Comparison of ENCODE assay signal across 14 cellular contexts in the genomic region with DNA sequence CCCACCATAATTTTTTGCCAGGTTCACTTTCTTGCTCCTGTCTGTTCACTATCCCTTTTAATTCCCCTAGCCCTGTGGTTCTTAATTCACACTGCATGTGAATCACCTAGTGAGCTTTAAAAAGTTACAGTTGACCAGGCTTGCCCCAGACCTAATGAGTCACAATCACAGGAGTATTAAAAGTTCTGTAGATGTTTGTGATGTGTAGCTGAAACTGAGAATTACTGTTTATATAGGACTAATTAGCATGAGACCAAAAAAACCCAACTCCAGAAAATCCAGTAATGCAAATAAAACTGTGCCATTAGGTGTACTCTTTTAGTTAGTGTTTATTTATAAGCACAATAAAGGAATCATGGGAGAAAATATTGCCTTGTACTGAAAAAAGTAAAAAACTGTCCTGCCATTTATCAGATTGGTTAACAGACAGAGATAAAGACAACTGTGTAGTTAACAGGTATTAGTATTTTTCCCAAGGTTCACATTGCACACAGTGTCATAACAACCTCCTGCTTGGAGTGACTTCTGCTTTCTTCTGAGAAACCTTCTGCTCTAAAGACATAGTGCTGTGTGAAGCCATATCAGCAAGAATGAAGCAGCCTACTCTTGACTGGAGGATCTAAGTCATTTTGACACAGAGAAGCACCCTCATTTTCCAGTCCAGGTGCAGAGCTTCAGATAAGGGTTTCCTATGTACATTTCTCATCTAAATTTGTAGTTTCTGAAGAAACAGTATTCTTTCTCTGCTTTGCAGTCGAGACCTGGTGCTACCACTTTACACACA. TPM values are rescaled to one million over a fixed set of nuclear protein-coding genes. Genes with fewer than 3 reads are reported as not detected.
A peak's percentile ranks its signal among the peaks of the same experiment; 100 is the strongest.
DNase-seq lines count a peak whose midpoint lies in the region; ATAC-seq and TF ChIP-seq lines count a peak whose summit lies in the region.
"Had no signal": no experiment of that assay in that cellular context is flagged by ENCODE, and none has a peak within 500 bp of the region (broad histone marks: within the 10 kb centered on the region; RNA-seq: fewer than 3 reads in every experiment).

No MANE protein-coding gene starts in this region.

- H3K4me3 Mint-ChIP-seq in progenitor cell of endocrine pancreas (ENCODE audit: low read depth): no peak overlapping the region
- H3K4me3 Mint-ChIP-seq: naive B cell had no signal

- TF ChIP-seq CTCF in progenitor cell of endocrine pancreas (IDR thresholded peaks at IDR 0.05; ENCODE audit: unreplicated experiment): no peak

- no peak for ATAC-seq in HG03442 (IDR thresholded peaks at IDR 0.05; ENCODE audit: unreplicated experiment)

- H3K27me3 Mint-ChIP-seq in progenitor cell of endocrine pancreas: no peaks in the 10 kb centered on the region
- H3K27me3 Mint-ChIP-seq: naive B cell had no signal

- DNase-seq in NOMO-1 treated with DMSO at 0.1 percent for 48 hours (lab: John Stamatoyannopoulos, UW; ENCODE audit: unreplicated experiment) (peak; percentile 54), NOMO-1 treated with dmso at 0.1 percent for 144 hours (lab: John Stamatoyannopoulos, UW; ENCODE audit: unreplicated experiment) (no peak), OCI-M2 (lab: John Stamatoyannopoulos, UW; ENCODE audit: unreplicated experiment) (peak; percentile 57), epithelial cell of prostate (ENCODE audit: low read depth, low spot score) (peak; percentile 61), progenitor cell of endocrine pancreas (ENCODE audit: low spot score, unreplicated experiment) (no peak), superior temporal gyrus (ENCODE audit: extremely low spot score) (no peak), RPMI8226 (no peak)
- DNase-seq: activated T-cell treated with anti-CD3 and anti-CD28 coated beads, Interleukin-2, amount 50 U/mL, for 48 hours; naive B cell; Peyer's patch; tibial artery had no signal

- no peak overlapping the region for H3K27ac ChIP-seq in epithelial cell of prostate
- H3K27ac ChIP-seq: 22Rv1, Peyer's patch, tibial artery, VCaP had no signal

- H3K4me1 Mint-ChIP-seq in progenitor cell of endocrine pancreas (ENCODE audit: low read depth): peaks cover 2% of the 10 kb centered on the region

- no peaks in the 10 kb centered on the region for H3K9me3 Mint-ChIP-seq in progenitor cell of endocrine pancreas (ENCODE audit: low read depth)
- H3K9me3 Mint-ChIP-seq: naive B cell had no signal

- H3K36me3 Mint-ChIP-seq in progenitor cell of endocrine pancreas (ENCODE audit: insufficient read depth): peaks cover 14% of the 10 kb centered on the region

- peak overlapping the region; percentile 73 for H3K27ac Mint-ChIP-seq in progenitor cell of endocrine pancreas

RNA-seq across cellular contexts. Expression of a gene that starts 39.0 kb away (rescaled TPM):
- 115 and 125 TPM in 2 replicates for total RNA-seq in progenitor cell of endocrine pancreas

Comparison
In these comparisons a context has a peak if more than half of its experiments do, and no peak if none do; other contexts are left out.
1. DNase-seq: peak in NOMO-1 treated with DMSO at 0.1 percent for 48 hours (single experiment), OCI-M2 (single experiment) and epithelial cell of prostate (single experiment); none in NOMO-1 treated with dmso at 0.1 percent for 144 hours (single experiment), progenitor cell of endocrine pancreas (single experiment), superior temporal gyrus (single experiment) and RPMI8226 (single experiment).